Comparison of ENCODE assay signal across 18 cellular contexts in genomic region chr1:167749741-167750140, GRCh38. TPM values are rescaled to one million over a fixed set of nuclear protein-coding genes. Genes with fewer than 3 reads are reported as not detected.
DNase-seq lines count a peak whose midpoint lies in the region; ATAC-seq, FAIRE-seq and TF ChIP-seq lines count a peak whose summit lies in the region.
"Had no signal": no experiment of that assay in that cellular context is flagged by ENCODE, and none has a peak within 500 bp of the region (broad histone marks: within the 10 kb centered on the region; RNA-seq: fewer than 3 reads in every experiment).

No MANE protein-coding gene starts in this region.

- in situ Hi-C loops in K562 (cut with MboI): no loop called here

- H3K9ac ChIP-seq in SK-N-SH (no peak overlapping the region), Loucy (ENCODE audit: low read depth, low read length, poor library complexity, severe bottlenecking) (no peak overlapping the region), K562 (ENCODE audit: insufficient read depth in 1 of 2, low read depth in 2 of 2, low read length in 2 of 2) (no peak overlapping the region)

- TF ChIP-seq RAD21 in SK-N-SH (IDR thresholded peaks at IDR 0.05; ENCODE audit: low read length) (no peak), K562 (CRISPR knock-in tag; conservative IDR thresholded peaks at IDR 0.05 in 1 of 2, IDR thresholded peaks at IDR 0.05 in 1 of 2) (no peak)

- peaks cover 72% of the 10 kb centered on the region for H3K4me1 Mint-ChIP-seq in stimulated activated memory B cell treated with anti-CD40 and anti-IgM and Interleukin-4, amounts not matched to agents 10 μg/mL and 1 μg/mL and 100 μg/mL, for 72 hours

- POLR2A ChIA-PET in SK-N-SH (lab: Yijun Ruan, JAX) (no interaction called here), K562 (lab: Yijun Ruan, JAX) (interaction anchor here (0.6 to 1.7 kb wide), 6 partner anchors 9 to 123 kb away, joined by 3 to 7 read pairs (median 4); no protein-coding TSS in a partner anchor)

- H3F3A ChIP-seq in SK-N-SH (replicated peaks; ENCODE audit: insufficient read depth): peaks cover 5% of the 10 kb centered on the region
- H3F3A ChIP-seq in Loucy (ENCODE audit: low read depth): peaks cover 17% of the 10 kb centered on the region

- intact Hi-C loops in K562 (cut with micrococcal nuclease): no loop called here

- H3K4me1 ChIP-seq in SK-N-SH (ENCODE audit: control insufficient read depth in 1 of 2, insufficient read depth in 2 of 2, low read depth in 1 of 2, low read length in 1 of 2): peaks cover 21 to 23% of the 10 kb centered on the region in 2 experiments; a peak in 3 of 4 replicates
- peaks cover 83% of the 10 kb centered on the region for H3K4me1 ChIP-seq in Loucy (ENCODE audit: insufficient read depth, low read length, poor library complexity, severe bottlenecking)
- H3K4me1 ChIP-seq in K562 (replicated peaks in 1 of 2; ENCODE audit: control insufficient read depth in 2 of 2, insufficient read depth in 2 of 2, low read length in 2 of 2): peaks cover 9 to 28% of the 10 kb centered on the region in 2 experiments
- H3K4me1 ChIP-seq in gastroesophageal sphincter: peaks cover 8 to 79% (median 12%) of the 10 kb centered on the region in 3 donors

- H3K4me3 Mint-ChIP-seq in stimulated activated memory B cell treated with anti-CD40 and anti-IgM and Interleukin-4, amounts not matched to agents 10 μg/mL and 1 μg/mL and 100 μg/mL, for 72 hours: no peak overlapping the region
- H3K4me3 Mint-ChIP-seq: IgD-negative memory B cell had no signal

- no peak overlapping the region for H2AFZ ChIP-seq in SK-N-SH (ENCODE audit: low read depth)
- no peak overlapping the region for H2AFZ ChIP-seq in Loucy (ENCODE audit: low read length)
- no peak overlapping the region for H2AFZ ChIP-seq in K562 (ENCODE audit: low read depth, low read length)
- H2AFZ ChIP-seq: PC-9 had no signal

- TF ChIP-seq CTCF in SK-N-SH (IDR thresholded peaks at IDR 0.05): no peak
- no peak for TF ChIP-seq CTCF in Loucy (conservative IDR thresholded peaks at IDR 0.05; ENCODE audit: low read length)
- TF ChIP-seq CTCF in K562 (IDR thresholded peaks at IDR 0.05 in 2 of 3, conservative IDR thresholded peaks at IDR 0.05 in 1 of 3; ENCODE audit: insufficient read depth in 2 of 3, low read depth in 1 of 3, low read length in 3 of 3): no peak
- no peak for TF ChIP-seq CTCF in gastroesophageal sphincter (IDR thresholded peaks at IDR 0.05)

- H3K9me2 ChIP-seq in SK-N-SH (no peaks in the 10 kb centered on the region), Loucy (replicated peaks; ENCODE audit: low read depth, low read length) (no peaks in the 10 kb centered on the region)

- H3K9me3 ChIP-seq in SK-N-SH: no peaks in the 10 kb centered on the region
- H3K9me3 ChIP-seq in Loucy (ENCODE audit: insufficient read depth, low read depth, low read length): no peaks in the 10 kb centered on the region
- no peaks in the 10 kb centered on the region for H3K9me3 ChIP-seq in K562 (replicated peaks; ENCODE audit: control insufficient read depth, insufficient read depth, low read depth, low read length)
- H3K9me3 ChIP-seq in gastroesophageal sphincter: no peaks in the 10 kb centered on the region

- H3K27ac Mint-ChIP-seq in stimulated activated memory B cell treated with anti-CD40 and anti-IgM and Interleukin-4, amounts not matched to agents 10 μg/mL and 1 μg/mL and 100 μg/mL, for 72 hours: peak overlapping the region; percentile 10

- no peaks in the 10 kb centered on the region for H3K36me3 ChIP-seq in SK-N-SH (replicated peaks in 1 of 2; ENCODE audit: control insufficient read depth in 1 of 2, insufficient read depth in 2 of 2, low read length in 1 of 2)
- no peaks in the 10 kb centered on the region for H3K36me3 ChIP-seq in Loucy (ENCODE audit: insufficient read depth, low read length)
- no peaks in the 10 kb centered on the region; the same call in 2 of the 3 replicates for H3K36me3 ChIP-seq in K562 (ENCODE audit: control insufficient read depth, insufficient read depth, low read length)
- H3K36me3 ChIP-seq in gastroesophageal sphincter: no peaks in the 10 kb centered on the region

- H3K27me3 ChIP-seq in SK-N-SH (ENCODE audit: insufficient read depth) (no peaks in the 10 kb centered on the region), Loucy (ENCODE audit: insufficient read depth, low read length, poor library complexity, severe bottlenecking) (no peaks in the 10 kb centered on the region), K562 (ENCODE audit: control insufficient read depth in 2 of 2, insufficient read depth in 2 of 2, low read length in 2 of 2) (no peaks in the 10 kb centered on the region), gastroesophageal sphincter (no peaks in the 10 kb centered on the region)

- ATAC-seq in SK-N-SH treated with all-trans-retinoic acid at 6 μM for 48 hours: 0 out of 3 replicates have a peak, but pooled peaks have one; percentile 12
- peak; percentile 24 for ATAC-seq in K562
- ATAC-seq in stimulated activated memory B cell treated with anti-CD40 and anti-IgM and Interleukin-4, amounts not matched to agents 10 μg/mL and 1 μg/mL and 100 μg/mL, for 72 hours: no peak
- no peak for ATAC-seq in gastroesophageal sphincter

- 76% methylated on average over 2 of the region's 2 CpGs for WGBS in SK-N-SH (ENCODE audit: low lambda C conversion rate)
- 32% methylated on average over 2 of the region's 2 CpGs for WGBS in K562 (ENCODE audit: insufficient coverage, low coverage, missing lambda C conversion rate)
- 38 to 41% methylated on average over 1 to 2 of the region's 2 CpGs for WGBS in gastroesophageal sphincter (ENCODE audit: low coverage in 1 of 2), 2 donors

- H3K9me1 ChIP-seq in K562 (ENCODE audit: control insufficient read depth, insufficient read depth, low read length): no peaks in the 10 kb centered on the region

- no TSS peak for BruUV-seq in K562 (replicated peaks; lab: Mats Ljungman, UMichigan)

- peaks cover 100% of the 10 kb centered on the region for H3K79me2 ChIP-seq in SK-N-SH (ENCODE audit: insufficient read depth)
- H3K79me2 ChIP-seq in Loucy (ENCODE audit: insufficient read depth, low read length): peaks cover 87% of the 10 kb centered on the region
- peaks cover 81% of the 10 kb centered on the region for H3K79me2 ChIP-seq in K562 (ENCODE audit: control insufficient read depth, insufficient read depth, low read length)

- DNase-seq in SK-N-SH (no peak), K562 (ENCODE audit: extremely low read depth in 1 of 4, low spot score in 3 of 4) (no peak), NCI-H2081 (lab: John Stamatoyannopoulos, UW) (no peak), DMS53 (lab: John Stamatoyannopoulos, UW) (no peak)
- DNase-seq: 8988T, C1 segment of cervical spinal cord, H7, NCI-H1417, NCI-H1930, NCI-H2171 treated with DMSO at 0.1 percent for 48 hours, NCI-H774, PC-9 had no signal

- TF ChIP-seq POLR2A in K562 (conservative IDR thresholded peaks at IDR 0.05): no peak
- no peak for TF ChIP-seq POLR2A in gastroesophageal sphincter (IDR thresholded peaks at IDR 0.05)

- H3K4me3 ChIP-seq in SK-N-SH (ENCODE audit: low read depth in 2 of 2, low read length in 1 of 2): no peak overlapping the region
- no peak overlapping the region for H3K4me3 ChIP-seq in Loucy (ENCODE audit: low read length, poor library complexity, severe bottlenecking)
- H3K4me3 ChIP-seq in K562: no peak overlapping the region
- no peak overlapping the region for H3K4me3 ChIP-seq in gastroesophageal sphincter
- H3K4me3 ChIP-seq: PC-9, SK-N-MC had no signal

- H4K20me1 ChIP-seq in SK-N-SH (ENCODE audit: insufficient read depth): peaks cover 31% of the 10 kb centered on the region
- H4K20me1 ChIP-seq in Loucy (ENCODE audit: insufficient read depth, low read length, poor library complexity, severe bottlenecking): no peaks in the 10 kb centered on the region
- H4K20me1 ChIP-seq in K562 (replicated peaks; ENCODE audit: control insufficient read depth, insufficient read depth, low read length): no peaks in the 10 kb centered on the region

- FAIRE-seq in K562 (lab: Jason Lieb, UNC): no peak

- no peak for TF ChIP-seq EP300 in SK-N-SH (IDR thresholded peaks at IDR 0.05; ENCODE audit: borderline replicate concordance in 1 of 2, low read depth in 1 of 2, low read length in 1 of 2)
- TF ChIP-seq EP300 in K562 (IDR thresholded peaks at IDR 0.05; ENCODE audit: low read length): no peak
- TF ChIP-seq EP300 in gastroesophageal sphincter (IDR thresholded peaks at IDR 0.05): no peak

- CTCF ChIA-PET in SK-N-SH (lab: Yijun Ruan, JAX): interaction anchor here (1.3 kb wide), 1 partner anchor 332 kb away, joined by 3 read pairs; no protein-coding TSS in a partner anchor
- CTCF ChIA-PET in K562 (lab: Yijun Ruan, JAX; ENCODE audit: low intra/inter-chr PET ratio): no interaction called here

- H3K27me3 Mint-ChIP-seq in stimulated activated memory B cell treated with anti-CD40 and anti-IgM and Interleukin-4, amounts not matched to agents 10 μg/mL and 1 μg/mL and 100 μg/mL, for 72 hours: no peaks in the 10 kb centered on the region
- H3K27me3 Mint-ChIP-seq: IgD-negative memory B cell had no signal

- no peaks in the 10 kb centered on the region for H3K9me3 Mint-ChIP-seq in stimulated activated memory B cell treated with anti-CD40 and anti-IgM and Interleukin-4, amounts not matched to agents 10 μg/mL and 1 μg/mL and 100 μg/mL, for 72 hours
- H3K9me3 Mint-ChIP-seq: IgD-negative memory B cell had no signal

- H3K36me3 Mint-ChIP-seq in stimulated activated memory B cell treated with anti-CD40 and anti-IgM and Interleukin-4, amounts not matched to agents 10 μg/mL and 1 μg/mL and 100 μg/mL, for 72 hours: no peaks in the 10 kb centered on the region
- H3K36me3 Mint-ChIP-seq: IgD-negative memory B cell had no signal

- H3K27ac ChIP-seq in SK-N-SH (ENCODE audit: low read depth in 2 of 2, low read length in 1 of 2): peak overlapping the region in 1 of 2 experiments; percentile 64; a peak in 1 of 4 replicates
- no peak overlapping the region; the same call in 2 of the 3 replicates for H3K27ac ChIP-seq in K562 (ENCODE audit: extremely low read depth, low read depth, low read length)
- no peak overlapping the region for H3K27ac ChIP-seq in gastroesophageal sphincter
- H3K27ac ChIP-seq: SK-N-MC had no signal

- H3K4me2 ChIP-seq in SK-N-SH (no peak overlapping the region), Loucy (ENCODE audit: low read depth, low read length, poor library complexity, severe bottlenecking) (peak overlapping the region; percentile 3), K562 (ENCODE audit: insufficient read depth, low read length) (no peak overlapping the region)
- H3K4me2 ChIP-seq: PC-9 had no signal

RNA-seq across cellular contexts. Expression of gene MPZL1, which starts 28.0 kb away (rescaled TPM):
- polyA plus RNA-seq in SK-N-SH (2012; rRNA removed) (27.3 and 34.4 TPM in 2 replicates), K562 (2011; rRNA removed) (89.9 and 153 TPM in 2 replicates), K562 (2014; fragmentation: Illumina TruSeq; extraction: Trizol) (64.6 and 75.9 TPM in 2 replicates), K562 (2014; fragmentation: Nextera tagmentation; extraction: Ambion mirVana) (10 to 100 TPM; 14.5 to 20.5 TPM), K562 (2014; rRNA removed) (46.5 and 46.7 TPM in 2 replicates)
- 34.9 and 39.9 TPM in 2 replicates for polyA plus RNA-seq in SK-N-SH (2012; cell fraction: cytosol; rRNA removed)
- 17.1 and 32.0 TPM in 2 replicates for polyA plus RNA-seq in SK-N-SH (2012; cell fraction: nucleus; rRNA removed)
- total RNA-seq in K562 (2011; cell fraction: chromatin; rRNA removed; ENCODE audit: low replicate concordance): 126 and 209 TPM in 2 replicates
- total RNA-seq in K562 (2011; cell fraction: nucleolus; rRNA removed): 109 and 121 TPM in 2 replicates
- total RNA-seq in K562 (2011; cell fraction: nucleoplasm; rRNA removed): 238 and 352 TPM in 2 replicates
- total RNA-seq in K562 (2014; rRNA removed) (46.1 and 57.8 TPM in 2 replicates), K562 (2014; rRNA removed; fragmentation: Illumina TruSeq; extraction: Trizol) (82.4 and 92.6 TPM in 2 replicates), K562 (2015; rRNA removed; fragmentation: Illumina TruSeq; extraction: Trizol) (63.2 and 66.5 TPM in 2 replicates), K562 (2021) (65.3 and 79.5 TPM in 2 replicates), gastroesophageal sphincter (100 to 1,000 TPM in 1 of 4 donors, 10 to 100 TPM in 3; 83.7 to 127 (median 95.8) TPM)
- 43.0 and 55.8 TPM in 2 replicates for polyA plus RNA-seq in K562 (2011; cell fraction: cytosol; rRNA removed)
- polyA plus RNA-seq in K562 (2011; cell fraction: nucleus; rRNA removed): 42.9 and 57.7 TPM in 2 replicates
- 46.5 and 47.2 TPM in 2 replicates for polyA plus RNA-seq in K562 (2012)
- 94.6 and 129 TPM in 2 replicates for polyA minus RNA-seq in K562 (2011; rRNA and poly(A)+ RNA removed)
- polyA minus RNA-seq in K562 (2011; cell fraction: cytosol; rRNA and poly(A)+ RNA removed): 50.0 and 63.6 TPM in 2 replicates
- polyA minus RNA-seq in K562 (2011; cell fraction: nucleus; rRNA and poly(A)+ RNA removed): 22.6 and 35.3 TPM in 2 replicates

Comparison
In these comparisons a context has a peak if more than half of its experiments do, and no peak if none do; other contexts are left out.
1. ATAC-seq: peak in SK-N-SH treated with all-trans-retinoic acid at 6 μM for 48 hours (single experiment) and K562 (single experiment); none in stimulated activated memory B cell treated with anti-CD40 and anti-IgM and Interleukin-4, amounts not matched to agents 10 μg/mL and 1 μg/mL and 100 μg/mL, for 72 hours (single experiment) and gastroesophageal sphincter (single experiment).